Comparison of ENCODE assay signal across 8 cellular contexts in the genomic region with DNA sequence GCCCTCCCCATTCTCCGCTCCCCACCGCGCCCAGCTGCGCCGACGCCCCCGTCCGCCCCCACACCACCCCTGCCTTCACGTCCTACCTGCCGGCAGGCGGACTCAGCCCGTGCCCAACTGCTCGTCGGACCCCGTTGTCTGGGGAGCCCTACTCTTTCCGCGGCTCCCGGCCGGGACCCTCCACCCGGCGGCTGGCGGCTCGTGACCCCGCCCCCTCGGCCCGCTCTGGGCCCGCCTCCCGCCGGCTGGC. TPM values are rescaled to one million over a fixed set of nuclear protein-coding genes. Genes with fewer than 3 reads are reported as not detected.
DNase-seq lines count a peak whose midpoint lies in the region; ATAC-seq and TF ChIP-seq lines count a peak whose summit lies in the region.

Gene SERAC1, minus strand, starts transcription at position 209 of the 250 bp plus-strand sequence. CDS start 9,899 bp downstream, outside the sequence.

- intact Hi-C loops in dendritic cell treated with granulocyte-macrophage colony-stimulating factor and Interleukin-4, amounts not matched to agents 40 ng/mL and 50 ng/mL, for 4 days (cut with micrococcal nuclease): no loop called here
- intact Hi-C loops in naive thymus-derived CD4-positive, alpha-beta T cell (cut with micrococcal nuclease): loop anchor here (1.0 to 10.0 kb wide), 14 partner anchors 39 to 1594 kb away; partner anchors contain the start of genes SNX9 (in 2 of the 2), TMEM181 (in 2 of the 2), ACAT2 (in 1 of the 2) and SYNJ2 (in 1 of the 2)

- H4K20me1 ChIP-seq in Karpas-422 (ENCODE audit: insufficient read depth, low read depth, low read length): no peaks in the 10 kb centered on the region

- H3K4me3 ChIP-seq in BJ (ENCODE audit: low read depth, low read length) (peak within 1 kb of the TSS; percentile 78), Karpas-422 (ENCODE audit: low read length) (peak within 1 kb of the TSS; percentile 75)
- peak within 1 kb of the TSS; percentile 88 for H3K4me3 ChIP-seq in naive thymus-derived CD4-positive, alpha-beta T cell (ENCODE audit: low read length)

- CTCF ChIA-PET in BJ (lab: Yijun Ruan, JAX): no interaction called here
- CTCF ChIA-PET in naive thymus-derived CD4-positive, alpha-beta T cell (lab: Charles Lee): no interaction called here

- peak within 1 kb of the TSS; percentile 76 for H3K9ac ChIP-seq in Karpas-422 (ENCODE audit: low read length)

- no peaks in the 10 kb centered on the region for H3K27me3 Mint-ChIP-seq in dendritic cell treated with granulocyte-macrophage colony-stimulating factor and Interleukin-4, amounts not matched to agents 40 ng/mL and 50 ng/mL, for 4 days
- no peaks in the 10 kb centered on the region for H3K27me3 Mint-ChIP-seq in naive thymus-derived CD4-positive, alpha-beta T cell

- no peak for TF ChIP-seq CTCF in BJ (IDR thresholded peaks at IDR 0.05; ENCODE audit: insufficient read depth, low read depth, low read length)

- DNase-seq in BJ (ENCODE audit: low read depth) (no peak), Karpas-422 (no peak), NCI-H446 (lab: John Stamatoyannopoulos, UW) (no peak), NCI-H345 treated with DMSO at 0.1 percent for 48 hours (lab: John Stamatoyannopoulos, UW; ENCODE audit: unreplicated experiment) (no peak), erythroblast (lab: John Stamatoyannopoulos, UW) (no peak), mesenteric fat pad (ENCODE audit: low spot score) (no peak)
- DNase-seq in naive thymus-derived CD4-positive, alpha-beta T cell: peak in 1 of 9 donors; percentile 82

- no peaks in the 10 kb centered on the region for H3K9me3 Mint-ChIP-seq in dendritic cell treated with granulocyte-macrophage colony-stimulating factor and Interleukin-4, amounts not matched to agents 40 ng/mL and 50 ng/mL, for 4 days
- no peaks in the 10 kb centered on the region for H3K9me3 Mint-ChIP-seq in naive thymus-derived CD4-positive, alpha-beta T cell

- peaks cover 10% of the 10 kb centered on the region; the same call in 1 of the 2 replicates for H3K4me1 ChIP-seq in Karpas-422 (ENCODE audit: low read length)
- peaks cover 0 to 5% of the 10 kb centered on the region in 2 donors for H3K4me1 ChIP-seq in naive thymus-derived CD4-positive, alpha-beta T cell (ENCODE audit: control insufficient read depth in 2 of 2, insufficient read depth in 2 of 2, low read length in 2 of 2)

- peak within 1 kb of the TSS; percentile 98 for H3K27ac Mint-ChIP-seq in dendritic cell treated with granulocyte-macrophage colony-stimulating factor and Interleukin-4, amounts not matched to agents 40 ng/mL and 50 ng/mL, for 4 days
- peak within 1 kb of the TSS; percentile 90 to 99 (median 98) for H3K27ac Mint-ChIP-seq in naive thymus-derived CD4-positive, alpha-beta T cell

- no peaks in the 10 kb centered on the region for H3K9me3 ChIP-seq in Karpas-422 (ENCODE audit: low read length)
- no peaks in the 10 kb centered on the region for H3K9me3 ChIP-seq in naive thymus-derived CD4-positive, alpha-beta T cell (ENCODE audit: control insufficient read depth in 2 of 3, low read length in 3 of 3)

- H3K36me3 ChIP-seq in BJ (ENCODE audit: control insufficient read depth, insufficient read depth, low read length) (no peaks in the 10 kb centered on the region), Karpas-422 (ENCODE audit: insufficient read depth, low read length) (no peaks in the 10 kb centered on the region; the same call in 1 of the 2 replicates)
- peaks cover 0 to 16% (median 0%) of the 10 kb centered on the region in 3 experiments for H3K36me3 ChIP-seq in naive thymus-derived CD4-positive, alpha-beta T cell (ENCODE audit: control insufficient read depth in 2 of 3, insufficient read depth in 3 of 3, low read length in 3 of 3)

- H3K4me3 Mint-ChIP-seq in dendritic cell treated with granulocyte-macrophage colony-stimulating factor and Interleukin-4, amounts not matched to agents 40 ng/mL and 50 ng/mL, for 4 days: peak within 1 kb of the TSS; percentile 88
- peak within 1 kb of the TSS; percentile 81 to 96 (median 96) for H3K4me3 Mint-ChIP-seq in naive thymus-derived CD4-positive, alpha-beta T cell

- peak within 1 kb of the TSS; percentile 60 for H3K27ac ChIP-seq in Karpas-422 (ENCODE audit: low read length)
- H3K27ac ChIP-seq in naive thymus-derived CD4-positive, alpha-beta T cell (ENCODE audit: low read depth, low read length): peak within 1 kb of the TSS; percentile 96

- ATAC-seq in naive thymus-derived CD4-positive, alpha-beta T cell: peak; percentile 59

- peaks cover 37% of the 10 kb centered on the region for H3K36me3 Mint-ChIP-seq in dendritic cell treated with granulocyte-macrophage colony-stimulating factor and Interleukin-4, amounts not matched to agents 40 ng/mL and 50 ng/mL, for 4 days (ENCODE audit: low read depth)
- H3K36me3 Mint-ChIP-seq in naive thymus-derived CD4-positive, alpha-beta T cell: peaks cover 13 to 24% (median 18%) of the 10 kb centered on the region in 5 donors

- H3K9me2 ChIP-seq in Karpas-422 (replicated peaks; ENCODE audit: insufficient read depth, low read length): no peaks in the 10 kb centered on the region

- H3K4me2 ChIP-seq in Karpas-422 (ENCODE audit: low read depth, low read length, poor library complexity, severe bottlenecking): peak within 1 kb of the TSS; percentile 88

- H3K79me2 ChIP-seq in Karpas-422 (ENCODE audit: low read length): no peaks in the 10 kb centered on the region; the same call in 1 of the 2 replicates

- peak within 1 kb of the TSS; percentile 97 for H2AFZ ChIP-seq in Karpas-422 (ENCODE audit: low read length)

- peaks cover 34% of the 10 kb centered on the region for H3K4me1 Mint-ChIP-seq in dendritic cell treated with granulocyte-macrophage colony-stimulating factor and Interleukin-4, amounts not matched to agents 40 ng/mL and 50 ng/mL, for 4 days (ENCODE audit: low read depth)
- H3K4me1 Mint-ChIP-seq in naive thymus-derived CD4-positive, alpha-beta T cell: peaks cover 14 to 46% (median 27%) of the 10 kb centered on the region in 7 donors

- POLR2A ChIA-PET in BJ (lab: Charles Lee): no interaction called here
- POLR2A ChIA-PET in naive thymus-derived CD4-positive, alpha-beta T cell (lab: Charles Lee): interaction anchor here (0.5 to 1.0 kb wide), 3 partner anchors 187 to 1559 kb away, joined by 3 read pairs; partner anchors contain the start of gene WTAP

- TF ChIP-seq POLR2A in erythroblast (IDR thresholded peaks at IDR 0.05; ENCODE audit: low read length): no peak

- H3K27me3 ChIP-seq in BJ (ENCODE audit: control insufficient read depth, insufficient read depth, low read length) (no peaks in the 10 kb centered on the region), Karpas-422 (ENCODE audit: low read length) (no peaks in the 10 kb centered on the region)
- no peaks in the 10 kb centered on the region for H3K27me3 ChIP-seq in naive thymus-derived CD4-positive, alpha-beta T cell (ENCODE audit: control insufficient read depth in 2 of 2, insufficient read depth in 2 of 2, low read length in 2 of 2)

RNA-seq across cellular contexts. Expression of gene SERAC1, which starts in this region (rescaled TPM):
- polyA plus RNA-seq in BJ (2011; rRNA removed): 6.1 and 10.9 TPM in 2 replicates
- polyA minus RNA-seq in BJ (2011; rRNA and poly(A)+ RNA removed): 5.9 and 7.2 TPM in 2 replicates
- 1.1 and 3.6 TPM in 2 replicates for total RNA-seq in Karpas-422 (2014; rRNA removed; shearing (Covaris generic); ENCODE audit: low replicate concordance)
- 1 to 10 TPM; 2.4 to 5.4 (median 4.6) TPM for total RNA-seq in naive thymus-derived CD4-positive, alpha-beta T cell
- polyA plus RNA-seq in naive thymus-derived CD4-positive, alpha-beta T cell: 1 to 10 TPM; 2.4 to 2.6 TPM
- 4.9 TPM for total RNA-seq in mesenteric fat pad
